8 cellular contexts compared by ENCODE assay signal in the genomic region with DNA sequence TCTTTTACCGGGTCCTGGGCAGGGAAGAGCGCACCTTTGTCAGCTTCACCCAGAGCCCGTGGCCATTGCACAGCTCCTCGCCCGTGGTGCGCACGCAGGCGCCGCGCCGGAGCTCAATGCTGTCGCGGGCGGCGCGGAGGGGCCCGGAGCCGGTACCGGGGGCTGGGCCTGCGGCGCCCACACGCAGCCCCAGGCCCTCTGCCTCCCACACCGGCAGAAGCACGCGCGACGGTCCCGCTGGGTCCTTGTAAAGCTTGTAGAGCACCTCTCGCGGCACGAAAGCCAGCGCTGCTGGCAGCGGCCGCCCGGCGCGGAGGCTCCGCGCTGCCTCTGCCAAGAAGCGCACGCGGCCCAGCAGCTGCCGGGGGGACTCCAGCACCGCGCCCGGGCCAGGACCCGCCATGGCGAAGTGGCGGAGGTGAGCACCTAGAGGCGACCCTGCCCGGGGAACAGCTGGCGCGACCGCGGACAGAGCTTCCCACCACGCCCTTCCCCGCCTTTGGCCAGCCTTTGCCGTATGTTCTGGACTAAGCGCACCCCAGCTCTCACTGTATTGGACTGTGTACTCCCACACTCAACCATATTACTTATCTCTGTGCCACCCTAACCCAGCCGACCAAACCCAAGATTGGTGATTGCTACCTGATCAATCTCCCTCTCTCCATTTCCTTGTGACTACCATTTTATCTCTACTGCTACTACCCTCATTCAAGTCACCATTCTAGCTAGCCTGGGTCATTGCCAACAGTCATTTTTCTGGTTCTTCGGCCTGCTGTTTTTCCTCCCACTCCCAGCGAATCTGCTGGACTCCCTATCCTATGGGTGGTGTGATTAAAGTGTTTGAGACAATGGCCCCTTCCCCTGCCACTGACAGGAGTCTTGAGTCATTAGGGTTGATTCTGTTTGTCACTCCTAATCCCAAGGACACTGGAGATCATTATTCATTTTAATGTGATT. TPM values are rescaled to one million over a fixed set of nuclear protein-coding genes. Genes with fewer than 3 reads are reported as not detected.
DNase-seq lines count a peak whose midpoint lies in the region; ATAC-seq and TF ChIP-seq lines count a peak whose summit lies in the region.

A gene (minus strand): TSS at position 470 of the 957 bp plus-strand sequence. CDS start 67 bp downstream, at position 403.

- H4K20me1 ChIP-seq in PC-9 (ENCODE audit: insufficient read depth) = no peaks in the 10 kb centered on the region

- CTCF ChIA-PET in PC-9 (lab: Charles Lee) = interaction anchor here (0.6 to 4.5 kb wide), 19 partner anchors 32 to 658 kb away, joined by 3 to 53 read pairs (median 4); a partner anchor contains a TSS

- H3K4me2 ChIP-seq in PC-9 = peak within 1 kb of the TSS; percentile 98

- peaks cover 14% of the 10 kb centered on the region; the same call in 1 of the 2 replicates for H3K79me2 ChIP-seq in PC-9 (ENCODE audit: low read depth)

- no peaks in the 10 kb centered on the region for H3K9me3 Mint-ChIP-seq in IgD-negative memory B cell
- H3K9me3 Mint-ChIP-seq in activated T-cell treated with anti-CD3 and anti-CD28 coated beads, Interleukin-2, amount 50 U/mL, for 4 hours = no peaks in the 10 kb centered on the region
- H3K9me3 Mint-ChIP-seq in stimulated activated effector memory CD8-positive, alpha-beta T cell treated with anti-CD3 and anti-CD28 coated beads, Interleukin-12 subunit alpha, Interleukin-12 subunit beta, amount 100 ng/mL, for 72 hours = no peaks in the 10 kb centered on the region

- H3K4me1 ChIP-seq in PC-9 (replicated peaks; ENCODE audit: insufficient read depth) (peaks cover 20% of the 10 kb centered on the region), muscle layer of colon (ENCODE audit: insufficient read depth, low read length) (peaks cover 49% of the 10 kb centered on the region)

- H3K27me3 Mint-ChIP-seq in IgD-negative memory B cell = peaks cover 1% of the 10 kb centered on the region
- no peaks in the 10 kb centered on the region for H3K27me3 Mint-ChIP-seq in activated T-cell treated with anti-CD3 and anti-CD28 coated beads, Interleukin-2, amount 50 U/mL, for 4 hours (ENCODE audit: low read depth)

- DNase-seq in DMS114 treated with DMSO at 0.1 percent for 48 hours (lab: John Stamatoyannopoulos, UW; ENCODE audit: unreplicated experiment) = peak; percentile 78
- DNase-seq in PC-9 = peak; percentile 70 to 75
- DNase-seq in activated T-cell treated with anti-CD3 and anti-CD28 coated beads, Interleukin-2, amount 50 U/mL, for 4 hours = peak; percentile 57
- DNase-seq in stimulated activated effector memory CD8-positive, alpha-beta T cell treated with anti-CD3 and anti-CD28 coated beads, Interleukin-12 subunit alpha, Interleukin-12 subunit beta, amount 100 ng/mL, for 72 hours (ENCODE audit: low spot score in 2 of 2) = peak; percentile 53 to 88

- H3K36me3 ChIP-seq in PC-9 (ENCODE audit: low read depth) = no peaks in the 10 kb centered on the region
- peaks cover 45% of the 10 kb centered on the region for H3K36me3 ChIP-seq in muscle layer of colon (ENCODE audit: insufficient read depth, low read length)

- TF ChIP-seq CTCF in PC-9 (conservative IDR thresholded peaks at IDR 0.05) = no peak

- peak within 1 kb of the TSS; percentile 41 for H3K27ac ChIP-seq in PC-9
- H3K27ac ChIP-seq in muscle layer of colon (ENCODE audit: low read depth, low read length) = peak within 1 kb of the TSS; percentile 69

- peak within 1 kb of the TSS; percentile 98 for H2AFZ ChIP-seq in PC-9

- peaks cover 4% of the 10 kb centered on the region for H3K36me3 Mint-ChIP-seq in IgD-negative memory B cell
- peaks cover 16% of the 10 kb centered on the region for H3K36me3 Mint-ChIP-seq in activated T-cell treated with anti-CD3 and anti-CD28 coated beads, Interleukin-2, amount 50 U/mL, for 4 hours (ENCODE audit: insufficient read depth)
- H3K36me3 Mint-ChIP-seq in stimulated activated effector memory CD8-positive, alpha-beta T cell treated with anti-CD3 and anti-CD28 coated beads, Interleukin-12 subunit alpha, Interleukin-12 subunit beta, amount 100 ng/mL, for 72 hours = peaks cover 53% of the 10 kb centered on the region

- BruUV-seq in PC-9 (replicated peaks; lab: Mats Ljungman, UMichigan) = no TSS peak

- H3F3A ChIP-seq in PC-9 (ENCODE audit: insufficient read depth, low read depth) = peaks cover 16% of the 10 kb centered on the region; the same call in 1 of the 2 replicates

- POLR2A ChIA-PET in PC-9 (lab: Charles Lee; ENCODE audit: unreplicated experiment) = interaction anchor here (0.5 to 1.5 kb wide), 23 partner anchors 13 to 539 kb away, joined by 3 to 26 read pairs (median 7); a partner anchor contains a TSS

- ATAC-seq in GM21526 (IDR thresholded peaks at IDR 0.05; ENCODE audit: low FRiP score, unreplicated experiment) = peak; percentile 61
- peak; percentile 77 to 78 for ATAC-seq in activated T-cell treated with anti-CD3 and anti-CD28 coated beads, Interleukin-2, amount 50 U/mL, for 4 hours
- peak; percentile 75 for ATAC-seq in esophagus mucosa
- peak; percentile 85 for ATAC-seq in stimulated activated effector memory CD8-positive, alpha-beta T cell treated with anti-CD3 and anti-CD28 coated beads, Interleukin-12 subunit alpha, Interleukin-12 subunit beta, amount 100 ng/mL, for 72 hours

- H3K27me3 ChIP-seq in PC-9 (ENCODE audit: insufficient read depth, low read depth) (no peaks in the 10 kb centered on the region), muscle layer of colon (ENCODE audit: control insufficient read depth in 1 of 2, insufficient read depth in 2 of 2, low read length in 2 of 2) (no peaks in the 10 kb centered on the region)

- H3K9me3 ChIP-seq in PC-9 (ENCODE audit: insufficient read depth, low read depth) = no peaks in the 10 kb centered on the region
- no peaks in the 10 kb centered on the region for H3K9me3 ChIP-seq in muscle layer of colon (ENCODE audit: low read length)

- intact Hi-C loops in PC-9 (cut with micrococcal nuclease; ENCODE audit: unreplicated experiment) = loop anchor here (1.0 to 10.0 kb wide), 7 partner anchors 218 to 1334 kb away; a partner anchor contains a TSS

- peak within 1 kb of the TSS; percentile 91 for H3K9ac ChIP-seq in muscle layer of colon (ENCODE audit: low read length)

- H3K4me1 Mint-ChIP-seq in IgD-negative memory B cell = peaks cover 18 to 40% (median 31%) of the 10 kb centered on the region in 3 donors
- peaks cover 45% of the 10 kb centered on the region for H3K4me1 Mint-ChIP-seq in activated T-cell treated with anti-CD3 and anti-CD28 coated beads, Interleukin-2, amount 50 U/mL, for 4 hours (ENCODE audit: low read depth)
- peaks cover 59% of the 10 kb centered on the region for H3K4me1 Mint-ChIP-seq in stimulated activated effector memory CD8-positive, alpha-beta T cell treated with anti-CD3 and anti-CD28 coated beads, Interleukin-12 subunit alpha, Interleukin-12 subunit beta, amount 100 ng/mL, for 72 hours

- H3K9me2 ChIP-seq in PC-9 (ENCODE audit: insufficient read depth) = no peaks in the 10 kb centered on the region

- H3K4me3 Mint-ChIP-seq in IgD-negative memory B cell = peak within 1 kb of the TSS; percentile 83 to 95 (median 90)
- H3K4me3 Mint-ChIP-seq in activated T-cell treated with anti-CD3 and anti-CD28 coated beads, Interleukin-2, amount 50 U/mL, for 4 hours = peak within 1 kb of the TSS; percentile 93
- H3K4me3 Mint-ChIP-seq in stimulated activated effector memory CD8-positive, alpha-beta T cell treated with anti-CD3 and anti-CD28 coated beads, Interleukin-12 subunit alpha, Interleukin-12 subunit beta, amount 100 ng/mL, for 72 hours = peak within 1 kb of the TSS; percentile 78

- H3K4me3 ChIP-seq in PC-9 = peak within 1 kb of the TSS; percentile 75
- peak within 1 kb of the TSS; percentile 97 to 98 for H3K4me3 ChIP-seq in muscle layer of colon (ENCODE audit: low read depth in 1 of 2, low read length in 2 of 2)

- H3K27ac Mint-ChIP-seq in IgD-negative memory B cell = peak within 1 kb of the TSS; percentile 79 to 96 (median 86)
- H3K27ac Mint-ChIP-seq in stimulated activated effector memory CD8-positive, alpha-beta T cell treated with anti-CD3 and anti-CD28 coated beads, Interleukin-12 subunit alpha, Interleukin-12 subunit beta, amount 100 ng/mL, for 72 hours = peak within 1 kb of the TSS; percentile 94

RNA-seq across cellular contexts. Expression of the gene that starts here (rescaled TPM):
- 27.2 TPM for polyA plus RNA-seq in IgD-negative memory B cell
- 18.6 and 21.8 TPM in 2 replicates for total RNA-seq in PC-9 (2021)
- total RNA-seq in activated T-cell treated with anti-CD3 and anti-CD28 coated beads, Interleukin-2, amount 50 U/mL, for 4 hours = 10 to 100 TPM; 27.4 to 30.4 (median 30.2) TPM
- total RNA-seq in esophagus mucosa = 22.6 TPM

Comparison
In these comparisons a context has a peak if more than half of its experiments do, and no peak if none do; other contexts are left out.
1. Peak in every context shown above with its lines: DNase-seq, ATAC-seq, H3K4me3 ChIP-seq and H3K27ac ChIP-seq.